9 cellular contexts compared by ENCODE assay signal in the genomic region with DNA sequence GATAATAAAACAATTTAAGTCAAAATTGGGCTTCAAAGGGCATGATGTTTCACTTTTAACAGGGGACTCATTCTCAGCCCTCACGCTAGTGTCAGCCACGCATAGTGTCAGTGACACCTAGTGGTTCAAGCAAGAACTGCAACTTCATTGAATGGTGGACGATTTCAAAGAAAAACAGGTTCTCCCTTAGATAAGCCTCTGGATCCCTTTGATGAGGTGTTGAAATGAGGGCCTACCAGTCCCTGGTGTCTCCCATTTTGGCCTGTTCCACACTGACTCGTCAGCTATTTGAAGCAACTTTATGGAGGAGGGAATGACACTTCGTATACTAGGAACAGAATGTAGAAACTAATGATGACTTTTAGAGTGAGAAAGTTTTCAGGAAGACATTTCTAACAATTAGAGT. TPM values are rescaled to one million over a fixed set of nuclear protein-coding genes. Genes with fewer than 3 reads are reported as not detected.
DNase-seq lines count a peak whose midpoint lies in the region; ATAC-seq, FAIRE-seq and TF ChIP-seq lines count a peak whose summit lies in the region.
"Had no signal": no experiment of that assay in that cellular context is flagged by ENCODE, and none has a peak within 500 bp of the region (broad histone marks: within the 10 kb centered on the region; RNA-seq: fewer than 3 reads in every experiment).

No MANE protein-coding gene starts in this region.

- DNase-seq in BJ (ENCODE audit: low read depth) (no peak), NCI-H2081 treated with DMSO at 0.1 percent for 48 hours (lab: John Stamatoyannopoulos, UW) (peak; percentile 12), foreskin keratinocyte (peak in 1 of 2 donors; percentile 31), pancreas (peak in 1 of 6 donors; percentile 42)
- DNase-seq in activated CD8-positive, alpha-beta memory T cell treated with anti-CD3 and anti-CD28 coated beads, Interleukin-2, amount 50 U/mL, for 48 hours, result peak; percentile 57

- peak; percentile 89 for FAIRE-seq in pancreas (lab: Jason Lieb, UNC)

- no peaks in the 10 kb centered on the region for H3K9me3 ChIP-seq in pancreas
- H3K9me3 ChIP-seq: SJCRH30 had no signal

- intact Hi-C loops in pancreas (cut with DNase I), result loop anchor here in 1 of 3 donors (10.0 kb wide), 2 partner anchors 331 to 401 kb away; a partner anchor contains a TSS

- no peak overlapping the region for H3K4me3 ChIP-seq in BJ (ENCODE audit: low read depth, low read length)
- no peak overlapping the region for H3K4me3 ChIP-seq in pancreas
- H3K4me3 ChIP-seq: SJCRH30 had no signal

- ATAC-seq in foreskin keratinocyte, result peak; percentile 81
- ATAC-seq in pancreas, result peak; percentile 61 to 94 (median 86)
- ATAC-seq in GM19452 (IDR thresholded peaks at IDR 0.05; ENCODE audit: unreplicated experiment), result no peak
- ATAC-seq in HG03159 (IDR thresholded peaks at IDR 0.05; ENCODE audit: unreplicated experiment), result no peak

- H3K27me3 ChIP-seq in BJ (ENCODE audit: control insufficient read depth, insufficient read depth, low read length), result 0 out of 2 replicates have a peak, but pooled peaks cover 2% of the 10 kb centered on the region
- peaks cover 4% of the 10 kb centered on the region for H3K27me3 ChIP-seq in foreskin keratinocyte
- H3K27me3 ChIP-seq in pancreas, result peaks cover 0 to 4% (median 0%) of the 10 kb centered on the region in 4 donors
- H3K27me3 ChIP-seq: SJCRH30 had no signal

- POLR2A ChIA-PET in BJ (lab: Charles Lee), result no interaction called here

- no peak overlapping the region for H3K27ac ChIP-seq in foreskin keratinocyte
- H3K27ac ChIP-seq in pancreas, result no peak overlapping the region
- H3K27ac ChIP-seq: SJCRH30 had no signal

- H3K36me3 ChIP-seq in BJ (ENCODE audit: control insufficient read depth, insufficient read depth, low read length) (no peaks in the 10 kb centered on the region), pancreas (no peaks in the 10 kb centered on the region)
- H3K36me3 ChIP-seq: SJCRH30 had no signal

- CTCF ChIA-PET in BJ (lab: Yijun Ruan, JAX), result interaction anchor here (0.9 to 3.8 kb wide), 16 partner anchors 9 to 406 kb away, joined by 3 to 26 read pairs (median 6); no protein-coding TSS in a partner anchor

- 14 to 16% methylated on average over 5 of the region's 5 CpGs for WGBS in pancreas, 2 donors

- H3K4me1 ChIP-seq in foreskin keratinocyte (no peaks in the 10 kb centered on the region), pancreas (no peaks in the 10 kb centered on the region)
- H3K4me1 ChIP-seq: SJCRH30 had no signal

- TF ChIP-seq CTCF in BJ (IDR thresholded peaks at IDR 0.05; ENCODE audit: insufficient read depth, low read depth, low read length), result peak; percentile 88
- peak; percentile 81 for TF ChIP-seq CTCF in GM12874 (IDR thresholded peaks at IDR 0.05; ENCODE audit: insufficient read depth, low read depth, low read length)
- peak; percentile 75 for TF ChIP-seq CTCF in foreskin keratinocyte (conservative IDR thresholded peaks at IDR 0.05)
- peak; percentile 68 to 89 (median 76) for TF ChIP-seq CTCF in pancreas (IDR thresholded peaks at IDR 0.05)

RNA-seq across cellular contexts. Expression of a gene that starts 56.2 kb away (rescaled TPM):
- polyA plus RNA-seq in BJ (2011; rRNA removed) (not detected in 2 replicates), foreskin keratinocyte (not detected in 2 replicates), pancreas (under 1 TPM in 1 of 2 donors, not detected in 1; 0.02 TPM)
- not detected in 2 replicates for polyA minus RNA-seq in BJ (2011; rRNA and poly(A)+ RNA removed)
- total RNA-seq in foreskin keratinocyte (not detected in 2 replicates), pancreas (1 to 10 TPM in 1 of 6 donors, under 1 TPM in 3, not detected in 2; 0.05 to 1.4 (median 0.10) TPM)

Comparison
In these comparisons a context has a peak if more than half of its experiments do, and no peak if none do; other contexts are left out.
1. ATAC-seq: peak in foreskin keratinocyte (single experiment) and pancreas (4 of 4); none in GM19452 (single experiment) and HG03159 (single experiment).
2. Peak in every context shown above with its lines, with median percentiles within 50 percentile points of each other: CTCF ChIP-seq.